20 cellular contexts compared by ENCODE assay signal in genomic region chr2:2793925-2794324, GRCh38.
"Had no signal": no experiment of that assay in that cellular context is flagged by ENCODE, and none has a peak within 500 bp of the region (broad histone marks: within the 10 kb centered on the region; RNA-seq: fewer than 3 reads in every experiment).

No MANE protein-coding gene starts in this region.

- H3K4me3 Mint-ChIP-seq: naive B cell; nephron progenitor cell; stimulated activated effector memory CD8-positive, alpha-beta T cell treated with anti-CD3 and anti-CD28 coated beads, Interleukin-12 subunit alpha, Interleukin-12 subunit beta, amount 100 ng/mL, for 72 hours had no signal

- H3K4me3 ChIP-seq: esophagus squamous epithelium, gastroesophageal sphincter, lung, pancreas, prostate gland, right lobe of liver, suprapubic skin, thyroid gland, upper lobe of right lung had no signal

- H3K9me3 ChIP-seq: esophagus squamous epithelium, gastroesophageal sphincter, pancreas, prostate gland, right lobe of liver, suprapubic skin, thyroid gland, upper lobe of right lung had no signal

- H3K36me3 Mint-ChIP-seq: naive B cell; stimulated activated effector memory CD8-positive, alpha-beta T cell treated with anti-CD3 and anti-CD28 coated beads, Interleukin-12 subunit alpha, Interleukin-12 subunit beta, amount 100 ng/mL, for 72 hours had no signal

- DNase-seq: effector memory CD4-positive, alpha-beta T cell; esophagus squamous epithelium; foreskin fibroblast; glutamatergic neuron; left ventricle myocardium superior; mesenchymal stem cell; naive B cell; nephron progenitor cell; pancreas; right lobe of liver; stimulated activated CD4-positive, alpha-beta T cell treated with anti-CD3 and anti-CD28 coated beads, Interleukin-4, amount 100 ng/mL, for 1 hour; stimulated activated CD8-positive, alpha-beta memory T cell treated with anti-CD3 and anti-CD28 coated beads, Interleukin-4, amount 100 ng/mL, for 48 hours; stimulated activated naive CD8-positive, alpha-beta T cell treated with anti-CD3 and anti-CD28 coated beads, Interleukin-15, Interleukin-2, amounts not matched to agents 100 U/mL and 50 U/mL, for 24 hours; thyroid gland; upper lobe of right lung had no signal

- H3K27ac Mint-ChIP-seq: stimulated activated effector memory CD8-positive, alpha-beta T cell treated with anti-CD3 and anti-CD28 coated beads, Interleukin-12 subunit alpha, Interleukin-12 subunit beta, amount 100 ng/mL, for 72 hours had no signal

- H3K27ac ChIP-seq: esophagus squamous epithelium, gastroesophageal sphincter, pancreas, prostate gland, right lobe of liver, suprapubic skin, thyroid gland, upper lobe of right lung had no signal

- H3K36me3 ChIP-seq: esophagus squamous epithelium, gastroesophageal sphincter, pancreas, prostate gland, right lobe of liver, suprapubic skin, thyroid gland, upper lobe of right lung had no signal

- ATAC-seq: gastroesophageal sphincter; left ventricle myocardium superior; pancreas; right lobe of liver; stimulated activated effector memory CD8-positive, alpha-beta T cell treated with anti-CD3 and anti-CD28 coated beads, Interleukin-12 subunit alpha, Interleukin-12 subunit beta, amount 100 ng/mL, for 72 hours; stimulated activated naive CD8-positive, alpha-beta T cell treated with anti-CD3 and anti-CD28 coated beads, Interleukin-15, Interleukin-2, amounts not matched to agents 100 U/mL and 50 U/mL, for 24 hours; upper lobe of right lung had no signal

- H3K27me3 ChIP-seq: pancreas, right lobe of liver, suprapubic skin, thyroid gland, upper lobe of right lung had no signal

- FAIRE-seq: pancreas had no signal

- H3K4me1 Mint-ChIP-seq: naive B cell; stimulated activated effector memory CD8-positive, alpha-beta T cell treated with anti-CD3 and anti-CD28 coated beads, Interleukin-12 subunit alpha, Interleukin-12 subunit beta, amount 100 ng/mL, for 72 hours had no signal

- H3K4me1 ChIP-seq: esophagus squamous epithelium, gastroesophageal sphincter, pancreas, prostate gland, right lobe of liver, suprapubic skin, thyroid gland, upper lobe of right lung had no signal
